ENCODE assay signal across 1 cellular context in genomic region chr11:65089621-65090020, GRCh38.
A peak's percentile ranks its signal among the peaks of the same experiment; 100 is the strongest.
TF ChIP-seq lines count a peak whose summit lies in the region.

No MANE protein-coding gene starts in this region.

TF ChIP-seq in K562, 482 proteins besides CTCF, POLR2A, EP300 and RAD21:
- TF ChIP-seq POLR2AphosphoS2 (IDR thresholded peaks at IDR 0.05; ENCODE audit: low read length) (0 out of 2 replicates have a peak, but pooled peaks have one; percentile 3), TRIM24 (IDR thresholded peaks at IDR 0.05) (no peak)
